ENCODE assay signal across 18 cellular contexts in genomic region chr7:28065308-28065707, GRCh38.
DNase-seq lines count a peak whose midpoint lies in the region; ATAC-seq and TF ChIP-seq lines count a peak whose summit lies in the region.
"Had no signal": no experiment of that assay in that cellular context is flagged by ENCODE, and none has a peak within 500 bp of the region (broad histone marks: within the 10 kb centered on the region; RNA-seq: fewer than 3 reads in every experiment).

No MANE protein-coding gene starts in this region.

- H3K27ac ChIP-seq in rectal smooth muscle tissue (ENCODE audit: low read depth, low read length): peak overlapping the region; percentile 83
- H3K27ac ChIP-seq: adrenal gland, lower lobe of right lung, parathyroid adenoma had no signal

- no peaks in the 10 kb centered on the region for H3K27me3 ChIP-seq in BJ (ENCODE audit: control insufficient read depth, insufficient read depth, low read length)
- no peaks in the 10 kb centered on the region for H3K27me3 ChIP-seq in rectal smooth muscle tissue (ENCODE audit: control insufficient read depth, insufficient read depth, low read length)
- H3K27me3 ChIP-seq: adrenal gland, dorsolateral prefrontal cortex, heart right ventricle had no signal

- no peak overlapping the region for H3K9ac ChIP-seq in rectal smooth muscle tissue (ENCODE audit: low read length)
- H3K9ac ChIP-seq: parathyroid adenoma had no signal

- no peaks in the 10 kb centered on the region for H3K36me3 ChIP-seq in BJ (ENCODE audit: control insufficient read depth, insufficient read depth, low read length)
- H3K36me3 ChIP-seq in rectal smooth muscle tissue (ENCODE audit: control insufficient read depth, insufficient read depth, low read length): no peaks in the 10 kb centered on the region
- H3K36me3 ChIP-seq: adrenal gland, heart right ventricle, lower lobe of right lung had no signal

- POLR2A ChIA-PET in BJ (lab: Charles Lee): no interaction called here

- H3K27me3 Mint-ChIP-seq in Calu3 (ENCODE audit: unreplicated experiment): no peaks in the 10 kb centered on the region
- H3K27me3 Mint-ChIP-seq: CD4-positive, CD25-positive, alpha-beta regulatory T cell; stimulated activated memory B cell treated with anti-CD40 and anti-IgM and Interleukin-4, amounts not matched to agents 10 μg/mL and 1 μg/mL and 100 μg/mL, for 72 hours had no signal

- H3K4me1 Mint-ChIP-seq in Calu3 (ENCODE audit: low read depth, unreplicated experiment): peaks cover 49% of the 10 kb centered on the region

- CTCF ChIA-PET in BJ (lab: Yijun Ruan, JAX) (interaction anchor here (0.7 to 1.8 kb wide), 6 partner anchors 10 to 32 kb away, joined by 3 to 6 read pairs (median 4); no protein-coding TSS in a partner anchor), Calu3 (lab: Charles Lee) (no interaction called here)

- H3K4me3 ChIP-seq in BJ (ENCODE audit: low read depth, low read length): no peak overlapping the region
- no peak overlapping the region for H3K4me3 ChIP-seq in fibroblast of pulmonary artery (replicated peaks; ENCODE audit: low read depth, low read length)
- H3K4me3 ChIP-seq in rectal smooth muscle tissue (ENCODE audit: low read length): no peak overlapping the region
- H3K4me3 ChIP-seq: adrenal gland, dorsolateral prefrontal cortex, heart right ventricle, lower lobe of right lung had no signal

- BruUV-seq in Calu3 (replicated peaks; lab: Mats Ljungman, UMichigan): no TSS peak

- no peaks in the 10 kb centered on the region for H3K36me3 Mint-ChIP-seq in Calu3 (ENCODE audit: insufficient read depth, unreplicated experiment)

- H3K4me3 Mint-ChIP-seq in Calu3 (ENCODE audit: low read depth, unreplicated experiment): no peak overlapping the region
- H3K4me3 Mint-ChIP-seq: CD4-positive, CD25-positive, alpha-beta regulatory T cell; stimulated activated memory B cell treated with anti-CD40 and anti-IgM and Interleukin-4, amounts not matched to agents 10 μg/mL and 1 μg/mL and 100 μg/mL, for 72 hours had no signal

- ATAC-seq in HG03565 (IDR thresholded peaks at IDR 0.05; ENCODE audit: unreplicated experiment): no peak
- ATAC-seq in GM19467 (IDR thresholded peaks at IDR 0.05; ENCODE audit: unreplicated experiment): no peak
- ATAC-seq: lower lobe of right lung; stimulated activated memory B cell treated with anti-CD40 and anti-IgM and Interleukin-4, amounts not matched to agents 10 μg/mL and 1 μg/mL and 100 μg/mL, for 72 hours had no signal

- H3K4me1 ChIP-seq in rectal smooth muscle tissue (ENCODE audit: control insufficient read depth, insufficient read depth, low read length): peaks cover 61% of the 10 kb centered on the region
- H3K4me1 ChIP-seq: parathyroid adenoma had no signal

- H3K27ac Mint-ChIP-seq in Calu3 (ENCODE audit: unreplicated experiment): no peak overlapping the region
- H3K27ac Mint-ChIP-seq: stimulated activated memory B cell treated with anti-CD40 and anti-IgM and Interleukin-4, amounts not matched to agents 10 μg/mL and 1 μg/mL and 100 μg/mL, for 72 hours had no signal

- TF ChIP-seq CTCF in BJ (IDR thresholded peaks at IDR 0.05; ENCODE audit: insufficient read depth, low read depth, low read length) (no peak), fibroblast of pulmonary artery (IDR thresholded peaks at IDR 0.05; ENCODE audit: low read length, missing control alignments) (no peak), Calu3 (IDR thresholded peaks at IDR 0.05; ENCODE audit: unreplicated experiment) (no peak)

- DNase-seq in BJ (ENCODE audit: low read depth) (peak; percentile 81), NCI-H69 (lab: John Stamatoyannopoulos, UW) (peak; percentile 51), fibroblast of pulmonary artery (ENCODE audit: low read depth) (peak; percentile 70), cerebellar cortex (ENCODE audit: low spot score) (no peak), Calu3 (no peak)
- DNase-seq: activated CD4-positive, CD25-positive, alpha-beta regulatory T cell; adrenal gland; CD4-positive, CD25-positive, alpha-beta regulatory T cell; heart right ventricle; lower lobe of right lung; NCI-H187; SW 1271 had no signal

- intact Hi-C loops in Calu3 (cut with micrococcal nuclease; ENCODE audit: unreplicated experiment): no loop called here

- no peaks in the 10 kb centered on the region for H3K9me3 Mint-ChIP-seq in Calu3 (ENCODE audit: low read depth, unreplicated experiment)
- H3K9me3 Mint-ChIP-seq: CD4-positive, CD25-positive, alpha-beta regulatory T cell; stimulated activated memory B cell treated with anti-CD40 and anti-IgM and Interleukin-4, amounts not matched to agents 10 μg/mL and 1 μg/mL and 100 μg/mL, for 72 hours had no signal

Comparison
In these comparisons a context has a peak if more than half of its experiments do, and no peak if none do; other contexts are left out.
1. DNase-seq: peak in BJ (single experiment), NCI-H69 (single experiment) and fibroblast of pulmonary artery (single experiment); none in cerebellar cortex (single experiment) and Calu3 (single experiment).